Comparison of ENCODE assay signal across 8 cellular contexts in genomic region chr5:80487444-80487828, GRCh38. TPM values are rescaled to one million over a fixed set of nuclear protein-coding genes. Genes with fewer than 3 reads are reported as not detected.
DNase-seq lines count a peak whose midpoint lies in the region; ATAC-seq and TF ChIP-seq lines count a peak whose summit lies in the region.

No MANE protein-coding gene starts in this region.

- H3K4me3 Mint-ChIP-seq in T-helper 17 cell = peak overlapping the region; percentile 84

- peaks cover 9% of the 10 kb centered on the region for H3K27me3 Mint-ChIP-seq in T-helper 17 cell

- DNase-seq in GM12865 (ENCODE audit: low read depth) (no peak), T-helper 17 cell (no peak), fibroblast of the aortic adventitia (ENCODE audit: low read depth) (no peak), retinal pigment epithelial cell (ENCODE audit: low read depth) (no peak), glomerular visceral epithelial cell (ENCODE audit: extremely low spot score) (no peak), AML-193 (lab: John Stamatoyannopoulos, UW) (no peak)
- no peak for DNase-seq in stimulated activated naive CD4-positive, alpha-beta T cell (lab: John Stamatoyannopoulos, UW)

- TF ChIP-seq CTCF in GM12865 (IDR thresholded peaks at IDR 0.05; ENCODE audit: insufficient read depth, low read depth, low read length, missing control alignments) (no peak), fibroblast of the aortic adventitia (IDR thresholded peaks at IDR 0.05; ENCODE audit: insufficient read depth, low read length) (no peak), retinal pigment epithelial cell (conservative IDR thresholded peaks at IDR 0.05; ENCODE audit: low read depth, low read length) (no peak)

- H3K4me1 Mint-ChIP-seq in T-helper 17 cell = peaks cover 15% of the 10 kb centered on the region

- ATAC-seq in T-helper 17 cell (no peak), HG03378 (IDR thresholded peaks at IDR 0.05; ENCODE audit: unreplicated experiment) (no peak)

- H3K36me3 Mint-ChIP-seq in T-helper 17 cell (ENCODE audit: low read depth) = no peaks in the 10 kb centered on the region

- no peaks in the 10 kb centered on the region for H3K9me3 ChIP-seq in T-helper 17 cell (ENCODE audit: control insufficient read depth, low read length, poor library complexity, severe bottlenecking)

- H3K27ac Mint-ChIP-seq in T-helper 17 cell = no peak overlapping the region

- H3K4me3 ChIP-seq in GM12865 (ENCODE audit: low read depth, low read length) (peak overlapping the region; percentile 68), fibroblast of the aortic adventitia (ENCODE audit: low read depth, low read length) (peak overlapping the region; percentile 78), retinal pigment epithelial cell (ENCODE audit: low read length) (peak overlapping the region; percentile 80)

RNA-seq across cellular contexts. Expression of gene FAM151B, which starts 0.5 kb away (rescaled TPM):
- total RNA-seq in T-helper 17 cell (under 1 TPM in 1 of 2 donors, not detected in 1; 0.32 TPM), fibroblast of the aortic adventitia (ENCODE audit: low replicate concordance) (6.8 and 11.2 TPM in 2 replicates)
